Comparison of ENCODE assay signal across 29 cellular contexts in the genomic region with DNA sequence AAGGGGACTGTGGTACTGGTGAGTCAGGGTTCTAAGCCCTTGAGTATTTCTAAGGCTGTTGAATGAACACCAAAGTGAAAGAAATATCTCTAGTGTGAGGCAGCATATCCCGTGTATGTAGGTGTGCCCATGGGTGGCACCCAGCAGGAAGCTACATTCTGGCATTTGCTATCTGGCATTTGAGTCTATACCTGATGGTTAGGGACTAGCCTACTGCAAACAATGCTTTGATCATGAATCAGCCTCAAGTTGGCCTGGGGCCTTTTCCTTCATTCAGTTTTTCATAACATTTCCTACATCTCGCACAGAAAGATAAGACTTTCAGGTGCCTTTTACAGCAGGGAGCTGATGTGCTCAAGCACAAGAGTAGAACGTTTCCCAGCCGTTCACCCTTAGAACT.
"Had no signal": no experiment of that assay in that cellular context is flagged by ENCODE, and none has a peak within 500 bp of the region (broad histone marks: within the 10 kb centered on the region; RNA-seq: fewer than 3 reads in every experiment).

No MANE protein-coding gene starts in this region.

- DNase-seq: activated CD4-positive, alpha-beta memory T cell treated with anti-CD3 and anti-CD28 coated beads for 36 hours; activated CD4-positive, alpha-beta T cell treated with anti-CD3 and anti-CD28 coated beads, Interleukin-2, amount 10 ng/mL, durations not matched to agents 24 days and 14 days; activated CD4-positive, CD25-positive, alpha-beta regulatory T cell treated with anti-CD3 and anti-CD28 coated beads, Interleukin-2, amount 50 U/mL, for 72 hours; activated CD8-positive, alpha-beta memory T cell treated with anti-CD3 and anti-CD28 coated beads, Interleukin-2, amount 50 U/mL, for 48 hours; activated gamma-delta T cell treated with Interleukin-2 at 50 U/mL for 16 hours; activated T-cell treated with anti-CD3 and anti-CD28 coated beads, Interleukin-2, amount 50 U/mL, for 24 hours; cerebellar nuclear complex; colonic mucosa; effector CD8-positive, alpha-beta T cell; erythroblast; islet precursor cell; left colon; naive B cell; nephron progenitor cell; right lobe of liver; stimulated activated CD4-positive, alpha-beta T cell treated with anti-CD3 and anti-CD28 coated beads, Interleukin-12 subunit alpha, Interleukin-12 subunit beta, amount 100 ng/mL, for 4 hours; stimulated activated CD4-positive, alpha-beta T cell treated with anti-CD3 and anti-CD28 coated beads, Interleukin-4, amount 100 ng/mL, for 24 hours; stimulated activated naive CD8-positive, alpha-beta T cell treated with anti-CD3 and anti-CD28 coated beads, Interleukin-15, amount 100 ng/mL, for 72 hours; substantia nigra; T1000; upper lobe of left lung had no signal

- H3K4me1 Mint-ChIP-seq: activated CD4-positive, alpha-beta T cell treated with anti-CD3 and anti-CD28 coated beads, Interleukin-2, amount 10 ng/mL, durations not matched to agents 24 days and 14 days; naive B cell; nephron progenitor cell; stimulated activated effector memory CD8-positive, alpha-beta T cell treated with anti-CD3 and anti-CD28 coated beads, Interleukin-12 subunit alpha, Interleukin-12 subunit beta, amount 100 ng/mL, for 72 hours; stimulated activated naive CD8-positive, alpha-beta T cell treated with anti-CD3 and anti-CD28 coated beads, Interleukin-15, amount 100 ng/mL, for 72 hours had no signal

- H3K27me3 ChIP-seq: colonic mucosa, gastroesophageal sphincter, hepatocyte, neutrophil, right lobe of liver, upper lobe of left lung, vagina had no signal

- H3K27me3 Mint-ChIP-seq: activated CD4-positive, alpha-beta memory T cell treated with anti-CD3 and anti-CD28 coated beads for 36 hours; activated CD4-positive, alpha-beta T cell treated with anti-CD3 and anti-CD28 coated beads, Interleukin-2, amount 10 ng/mL, durations not matched to agents 24 days and 14 days; activated T-cell treated with anti-CD3 and anti-CD28 coated beads, Interleukin-2, amount 50 U/mL, for 24 hours; stimulated activated naive CD8-positive, alpha-beta T cell treated with anti-CD3 and anti-CD28 coated beads, Interleukin-15, amount 100 ng/mL, for 72 hours had no signal

- H3K27ac ChIP-seq: colonic mucosa, gastroesophageal sphincter, hepatocyte, neutrophil, right lobe of liver, upper lobe of left lung, vagina had no signal

- H3K27ac Mint-ChIP-seq: activated CD4-positive, alpha-beta memory T cell treated with anti-CD3 and anti-CD28 coated beads for 36 hours; activated CD4-positive, alpha-beta T cell treated with anti-CD3 and anti-CD28 coated beads, Interleukin-2, amount 10 ng/mL, durations not matched to agents 24 days and 14 days; activated naive CD4-positive, alpha-beta T cell treated with anti-CD3 and anti-CD28 coated beads, Interleukin-2, amount 50 U/mL, for 72 hours; activated T-cell treated with anti-CD3 and anti-CD28 coated beads, Interleukin-2, amount 50 U/mL, for 24 hours; mesothelial cell of epicardium; naive B cell; nephron progenitor cell; stimulated activated effector memory CD8-positive, alpha-beta T cell treated with anti-CD3 and anti-CD28 coated beads, Interleukin-12 subunit alpha, Interleukin-12 subunit beta, amount 100 ng/mL, for 72 hours; stimulated activated naive CD8-positive, alpha-beta T cell treated with anti-CD3 and anti-CD28 coated beads, Interleukin-15, amount 100 ng/mL, for 72 hours; T-helper 1 cell treated with Interleukin-12 subunit alpha and Interleukin-12 subunit beta and Interleukin-4 antibody, amounts not matched to agents 30 μg/mL and 1 μg/mL, for 36 hours had no signal

- H3K4me2 ChIP-seq: hepatocyte had no signal

- H3K4me3 ChIP-seq: colonic mucosa, gastroesophageal sphincter, hepatocyte, right lobe of liver, upper lobe of left lung, vagina had no signal

- H3K79me2 ChIP-seq: hepatocyte had no signal

- H3K36me3 Mint-ChIP-seq: activated CD4-positive, alpha-beta memory T cell treated with anti-CD3 and anti-CD28 coated beads for 36 hours; activated naive CD4-positive, alpha-beta T cell treated with anti-CD3 and anti-CD28 coated beads, Interleukin-2, amount 50 U/mL, for 72 hours; mesothelial cell of epicardium; naive B cell; stimulated activated effector memory CD8-positive, alpha-beta T cell treated with anti-CD3 and anti-CD28 coated beads, Interleukin-12 subunit alpha, Interleukin-12 subunit beta, amount 100 ng/mL, for 72 hours had no signal

- H3K9me3 ChIP-seq: colonic mucosa, gastroesophageal sphincter, neutrophil, right lobe of liver, upper lobe of left lung, vagina had no signal

- H2AFZ ChIP-seq: hepatocyte had no signal

- H3K36me3 ChIP-seq: colonic mucosa, gastroesophageal sphincter, neutrophil, right lobe of liver, upper lobe of left lung, vagina had no signal

- H3K4me3 Mint-ChIP-seq: activated CD4-positive, alpha-beta memory T cell treated with anti-CD3 and anti-CD28 coated beads for 36 hours; activated CD4-positive, alpha-beta T cell treated with anti-CD3 and anti-CD28 coated beads, Interleukin-2, amount 10 ng/mL, durations not matched to agents 24 days and 14 days; activated T-cell treated with anti-CD3 and anti-CD28 coated beads, Interleukin-2, amount 50 U/mL, for 24 hours; mesothelial cell of epicardium; naive B cell; nephron progenitor cell; stimulated activated effector memory CD8-positive, alpha-beta T cell treated with anti-CD3 and anti-CD28 coated beads, Interleukin-12 subunit alpha, Interleukin-12 subunit beta, amount 100 ng/mL, for 72 hours; stimulated activated naive CD8-positive, alpha-beta T cell treated with anti-CD3 and anti-CD28 coated beads, Interleukin-15, amount 100 ng/mL, for 72 hours; T-helper 1 cell treated with Interleukin-12 subunit alpha and Interleukin-12 subunit beta and Interleukin-4 antibody, amounts not matched to agents 30 μg/mL and 1 μg/mL, for 36 hours had no signal

- H3K9me3 Mint-ChIP-seq: activated CD4-positive, alpha-beta memory T cell treated with anti-CD3 and anti-CD28 coated beads for 36 hours; activated CD4-positive, alpha-beta T cell treated with anti-CD3 and anti-CD28 coated beads, Interleukin-2, amount 10 ng/mL, durations not matched to agents 24 days and 14 days; activated naive CD4-positive, alpha-beta T cell treated with anti-CD3 and anti-CD28 coated beads, Interleukin-2, amount 50 U/mL, for 72 hours; activated T-cell treated with anti-CD3 and anti-CD28 coated beads, Interleukin-2, amount 50 U/mL, for 24 hours; mesothelial cell of epicardium; nephron progenitor cell; stimulated activated naive CD8-positive, alpha-beta T cell treated with anti-CD3 and anti-CD28 coated beads, Interleukin-15, amount 100 ng/mL, for 72 hours; T-helper 1 cell treated with Interleukin-12 subunit alpha and Interleukin-12 subunit beta and Interleukin-4 antibody, amounts not matched to agents 30 μg/mL and 1 μg/mL, for 36 hours had no signal

- H3K4me1 ChIP-seq: colonic mucosa, gastroesophageal sphincter, right lobe of liver, upper lobe of left lung, vagina had no signal

- ATAC-seq: activated naive CD4-positive, alpha-beta T cell treated with anti-CD3 and anti-CD28 coated beads, Interleukin-2, amount 50 U/mL, for 72 hours; gastroesophageal sphincter; left colon; right lobe of liver; stimulated activated effector memory CD8-positive, alpha-beta T cell treated with anti-CD3 and anti-CD28 coated beads, Interleukin-12 subunit alpha, Interleukin-12 subunit beta, amount 100 ng/mL, for 72 hours; stimulated activated naive CD8-positive, alpha-beta T cell treated with anti-CD3 and anti-CD28 coated beads, Interleukin-15, amount 100 ng/mL, for 72 hours had no signal
